Comparison of ENCODE assay signal across 8 cellular contexts in the genomic region with DNA sequence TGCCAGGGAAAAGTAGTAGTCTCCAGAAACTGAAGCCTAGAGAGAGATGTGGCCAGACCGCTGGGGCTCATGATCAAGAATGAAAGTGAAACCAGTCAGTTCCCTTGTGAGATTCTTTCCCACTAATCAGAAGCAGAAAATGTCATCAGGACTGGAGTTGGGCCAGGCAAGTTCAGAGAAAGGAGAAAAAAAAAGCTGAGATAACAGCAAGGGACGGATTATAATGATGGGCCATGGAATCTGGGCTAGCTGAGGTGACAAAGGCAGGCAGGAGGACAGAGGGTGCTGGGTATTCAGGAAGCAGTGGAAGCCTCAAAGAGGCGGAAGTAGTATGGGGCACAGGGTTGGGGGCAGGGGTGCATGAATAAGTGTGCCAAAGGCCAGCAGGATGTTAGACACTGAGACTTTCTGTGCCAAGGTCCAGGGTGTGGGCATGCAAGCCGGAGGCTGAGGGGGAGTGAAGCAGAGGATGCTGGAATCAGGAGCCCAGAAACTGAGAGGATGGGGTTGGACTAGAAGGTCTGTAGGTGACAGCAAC. TPM values are rescaled to one million over a fixed set of nuclear protein-coding genes. Genes with fewer than 3 reads are reported as not detected.
DNase-seq lines count a peak whose midpoint lies in the region; ATAC-seq and TF ChIP-seq lines count a peak whose summit lies in the region.

No MANE protein-coding gene starts in this region.

- peak overlapping the region; percentile 87 for H3K27ac Mint-ChIP-seq in activated naive CD4-positive, alpha-beta T cell treated with anti-CD3 and anti-CD28 coated beads, Interleukin-2, amount 50 U/mL, for 24 hours
- no peak overlapping the region for H3K27ac Mint-ChIP-seq in glutamatergic neuron (ENCODE audit: unreplicated experiment)

- H3K36me3 ChIP-seq in RWPE2 (ENCODE audit: low read depth), result peaks cover 6% of the 10 kb centered on the region
- peaks cover 2% of the 10 kb centered on the region; the same call in 1 of the 2 replicates for H3K36me3 ChIP-seq in H7 (replicated peaks; ENCODE audit: control insufficient read depth, insufficient read depth, low read length)

- no peaks in the 10 kb centered on the region for H3K9me3 Mint-ChIP-seq in activated naive CD4-positive, alpha-beta T cell treated with anti-CD3 and anti-CD28 coated beads, Interleukin-2, amount 50 U/mL, for 24 hours
- H3K9me3 Mint-ChIP-seq in glutamatergic neuron (ENCODE audit: unreplicated experiment), result peaks cover 2% of the 10 kb centered on the region

- TF ChIP-seq CTCF in RWPE2 (IDR thresholded peaks at IDR 0.05; ENCODE audit: poor library complexity, severe bottlenecking) (no peak), glutamatergic neuron (IDR thresholded peaks at IDR 0.05; ENCODE audit: partially characterized antibody, unreplicated experiment) (no peak)

- peaks cover 2% of the 10 kb centered on the region for H3K36me3 Mint-ChIP-seq in activated naive CD4-positive, alpha-beta T cell treated with anti-CD3 and anti-CD28 coated beads, Interleukin-2, amount 50 U/mL, for 24 hours
- H3K36me3 Mint-ChIP-seq in glutamatergic neuron (ENCODE audit: unreplicated experiment), result no peaks in the 10 kb centered on the region

- H3K4me3 ChIP-seq in RWPE2 (ENCODE audit: severe bottlenecking), result peak overlapping the region; percentile 26
- no peak overlapping the region for H3K4me3 ChIP-seq in H7 (ENCODE audit: insufficient read depth, low read depth, low read length)

- DNase-seq in GF-D8 (lab: John Stamatoyannopoulos, UW) (peak; percentile 58), RWPE2 (ENCODE audit: low spot score) (no peak), glutamatergic neuron (no peak), renal cortical epithelial cell (ENCODE audit: low read depth) (peak; percentile 61), H7 (no peak), inferior parietal cortex (ENCODE audit: extremely low spot score) (no peak)

- H3K4me3 Mint-ChIP-seq in activated naive CD4-positive, alpha-beta T cell treated with anti-CD3 and anti-CD28 coated beads, Interleukin-2, amount 50 U/mL, for 24 hours, result peak overlapping the region; percentile 87
- H3K4me3 Mint-ChIP-seq in glutamatergic neuron (ENCODE audit: unreplicated experiment), result peak overlapping the region; percentile 78

- no peaks in the 10 kb centered on the region for H3K27me3 ChIP-seq in RWPE2 (ENCODE audit: insufficient read depth, poor library complexity, severe bottlenecking)
- no peaks in the 10 kb centered on the region for H3K27me3 ChIP-seq in H7 (ENCODE audit: control insufficient read depth, insufficient read depth, low read length)

- no peaks in the 10 kb centered on the region for H3K27me3 Mint-ChIP-seq in activated naive CD4-positive, alpha-beta T cell treated with anti-CD3 and anti-CD28 coated beads, Interleukin-2, amount 50 U/mL, for 24 hours
- peaks cover 6% of the 10 kb centered on the region for H3K27me3 Mint-ChIP-seq in glutamatergic neuron (ENCODE audit: unreplicated experiment)

- no peaks in the 10 kb centered on the region for H3K9me3 ChIP-seq in RWPE2 (ENCODE audit: severe bottlenecking)

- peak overlapping the region; percentile 62 for H3K27ac ChIP-seq in RWPE2 (ENCODE audit: poor library complexity, severe bottlenecking)

- peak; percentile 32 for ATAC-seq in HG02571 (IDR thresholded peaks at IDR 0.05; ENCODE audit: unreplicated experiment)
- peak; percentile 76 for ATAC-seq in RWPE2 (ENCODE audit: low read depth)

- H3K4me1 Mint-ChIP-seq in activated naive CD4-positive, alpha-beta T cell treated with anti-CD3 and anti-CD28 coated beads, Interleukin-2, amount 50 U/mL, for 24 hours, result peaks cover 37% of the 10 kb centered on the region
- peaks cover 6% of the 10 kb centered on the region for H3K4me1 Mint-ChIP-seq in glutamatergic neuron (ENCODE audit: low read depth, unreplicated experiment)

- no peaks in the 10 kb centered on the region for H3K4me1 ChIP-seq in RWPE2 (ENCODE audit: insufficient read depth, poor library complexity, severe bottlenecking)

RNA-seq across cellular contexts. Expression of a gene that starts 2.5 kb away (rescaled TPM):
- total RNA-seq in glutamatergic neuron (ENCODE audit: unreplicated experiment) (7.8 TPM), renal cortical epithelial cell (18.5 and 36.6 TPM in 2 replicates)
- total RNA-seq in H7 (2014; rRNA removed; shearing (Covaris generic)), result 11.7 and 19.9 TPM in 2 replicates

RNA-seq across cellular contexts. Expression of a gene that starts 21.7 kb away (rescaled TPM):
- total RNA-seq in glutamatergic neuron (ENCODE audit: unreplicated experiment) (not detected), renal cortical epithelial cell (not detected in 2 replicates)
- total RNA-seq in H7 (2014; rRNA removed; shearing (Covaris generic)), result not detected in 2 replicates

Comparison
In these comparisons a context has a peak if more than half of its experiments do, and no peak if none do; other contexts are left out.
1. DNase-seq: peak in GF-D8 (single experiment) and renal cortical epithelial cell (single experiment); none in RWPE2 (single experiment), glutamatergic neuron (single experiment), H7 (single experiment) and inferior parietal cortex (single experiment).